In genomic region chr18:48670751-48671560, GRCh38 we compare ENCODE assay signal across 16 cellular contexts.
"Had no signal": no experiment of that assay in that cellular context is flagged by ENCODE, and none has a peak within 500 bp of the region (broad histone marks: within the 10 kb centered on the region; RNA-seq: fewer than 3 reads in every experiment).

No MANE protein-coding gene starts in this region.

- ATAC-seq: activated naive CD4-positive, alpha-beta T cell treated with anti-CD3 and anti-CD28 coated beads, Interleukin-2, amount 50 U/mL, for 72 hours; foreskin keratinocyte; left cardiac atrium had no signal

- H3K27ac Mint-ChIP-seq: activated naive CD4-positive, alpha-beta T cell treated with anti-CD3 and anti-CD28 coated beads, Interleukin-2, amount 50 U/mL, for 72 hours; activated T-helper 1 cell treated with anti-CD3 and anti-CD28 coated beads, Interleukin-12 subunit alpha, Interleukin-12 subunit beta, Interleukin-2, Interleukin-4 antibody, amounts not matched to agents 30 ng/mL and 10 ng/mL and 1 ng/mL, durations not matched to agents 14 hours and 24 hours and 36 hours; nephron progenitor cell had no signal

- DNase-seq: activated CD4-positive, alpha-beta T cell treated with anti-CD3 and anti-CD28 coated beads for 1 hour; activated gamma-delta T cell treated with Interleukin-2 at 50 U/mL for 16 hours; foreskin keratinocyte; left cardiac atrium; nephron progenitor cell; occipital lobe; stimulated activated CD4-positive, alpha-beta T cell treated with anti-CD3 and anti-CD28 coated beads, Interleukin-4, amount 100 ng/mL, for 1 hour; stomach; T-helper 2 cell; WERI-Rb-1 had no signal

- H3K27me3 ChIP-seq: dorsolateral prefrontal cortex, foreskin keratinocyte, hepatocyte, stomach had no signal

- H3K4me3 ChIP-seq: dorsolateral prefrontal cortex, hepatocyte, lung, skin epidermis, stomach had no signal

- H3K4me3 Mint-ChIP-seq: activated T-helper 1 cell treated with anti-CD3 and anti-CD28 coated beads, Interleukin-12 subunit alpha, Interleukin-12 subunit beta, Interleukin-2, Interleukin-4 antibody, amounts not matched to agents 30 ng/mL and 10 ng/mL and 1 ng/mL, durations not matched to agents 14 hours and 24 hours and 36 hours; nephron progenitor cell had no signal

- H3K27ac ChIP-seq: dorsolateral prefrontal cortex, foreskin keratinocyte, hepatocyte, skin epidermis, stomach, WERI-Rb-1 had no signal

- H3K4me1 ChIP-seq: foreskin keratinocyte had no signal
